8 cellular contexts compared by ENCODE assay signal in the genomic region with DNA sequence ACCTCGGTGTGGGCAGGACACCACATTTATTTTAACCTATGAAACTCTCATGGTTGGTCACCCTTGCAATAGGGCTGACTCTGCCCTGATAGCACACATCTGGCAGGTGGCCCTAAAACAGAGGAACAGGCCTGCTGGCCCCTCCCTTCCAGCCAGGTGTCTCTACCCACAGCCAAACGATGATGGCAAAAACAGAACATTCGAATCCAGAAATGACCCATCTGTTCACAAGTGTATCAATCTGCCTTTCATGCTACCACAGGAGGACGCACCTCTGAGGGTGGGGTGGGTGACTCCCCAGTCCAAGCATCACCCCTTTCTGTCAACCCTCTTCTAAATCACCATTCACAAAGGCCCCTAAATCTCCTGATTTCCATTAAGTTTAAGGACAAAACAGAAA.
DNase-seq lines count a peak whose midpoint lies in the region; ATAC-seq, FAIRE-seq and TF ChIP-seq lines count a peak whose summit lies in the region.

No MANE protein-coding gene starts in this region.

- H3K36me3 Mint-ChIP-seq in natural killer cell (peaks cover 11% of the 10 kb centered on the region), endothelial cell (ENCODE audit: low read depth, unreplicated experiment) (peaks cover 68% of the 10 kb centered on the region)

- H3K27me3 Mint-ChIP-seq in natural killer cell (ENCODE audit: low read depth in 2 of 2) (no peaks in the 10 kb centered on the region), endothelial cell (ENCODE audit: unreplicated experiment) (peaks cover 12% of the 10 kb centered on the region)

- peak; percentile 48 for ATAC-seq in GM18517 (IDR thresholded peaks at IDR 0.05; ENCODE audit: unreplicated experiment)
- ATAC-seq in GM21528 (IDR thresholded peaks at IDR 0.05; ENCODE audit: low FRiP score, unreplicated experiment) = peak; percentile 52
- no peak for ATAC-seq in natural killer cell
- ATAC-seq in right lobe of liver = no peak

- H3K4me1 ChIP-seq in Karpas-422 (ENCODE audit: low read length) (peaks cover 70% of the 10 kb centered on the region), right lobe of liver (peaks cover 0 to 7% (median 0%) of the 10 kb centered on the region in 4 donors)

- peak overlapping the region; percentile 60 for H3K9ac ChIP-seq in Karpas-422 (ENCODE audit: low read length)

- peak overlapping the region; percentile 86 for H3K4me3 Mint-ChIP-seq in natural killer cell
- H3K4me3 Mint-ChIP-seq in endothelial cell (ENCODE audit: unreplicated experiment) = no peak overlapping the region

- H3K9me3 Mint-ChIP-seq in natural killer cell = no peaks in the 10 kb centered on the region
- no peaks in the 10 kb centered on the region for H3K9me3 Mint-ChIP-seq in endothelial cell (ENCODE audit: unreplicated experiment)

- 51% methylated on average over 3 of the region's 4 CpGs for WGBS in right lobe of liver (ENCODE audit: insufficient coverage, low coverage, low lambda C conversion rate, missing lambda C conversion rate)

- no peaks in the 10 kb centered on the region for H3K9me2 ChIP-seq in Karpas-422 (replicated peaks; ENCODE audit: insufficient read depth, low read length)

- H3K27ac ChIP-seq in Karpas-422 (ENCODE audit: low read length) (peak overlapping the region; percentile 98), right lobe of liver (peak overlapping the region in 1 of 3 donors; percentile 2)

- no peak for FAIRE-seq in RCC 7860 (lab: Jason Lieb, UNC)

- H3K4me3 ChIP-seq in Karpas-422 (ENCODE audit: low read length) = peak overlapping the region; percentile 42
- no peak overlapping the region for H3K4me3 ChIP-seq in right lobe of liver

- intact Hi-C loops in natural killer cell (cut with micrococcal nuclease) = no loop called here
- intact Hi-C loops in right lobe of liver (cut with DNase I) = no loop called here
- intact Hi-C loops in posterior vena cava (cut with DNase I) = loop anchor here (10.0 kb wide), 2 partner anchors 46 to 174 kb away; no protein-coding TSS in a partner anchor

- peak overlapping the region; percentile 76 for H3K4me2 ChIP-seq in Karpas-422 (ENCODE audit: low read depth, low read length, poor library complexity, severe bottlenecking)

- H3K27ac Mint-ChIP-seq in natural killer cell (peak overlapping the region; percentile 98 to 99), endothelial cell (ENCODE audit: unreplicated experiment) (no peak overlapping the region)

- H2AFZ ChIP-seq in Karpas-422 (ENCODE audit: low read length) = no peak overlapping the region

- no peaks in the 10 kb centered on the region for H3K27me3 ChIP-seq in Karpas-422 (ENCODE audit: low read length)
- no peaks in the 10 kb centered on the region for H3K27me3 ChIP-seq in right lobe of liver

- peaks cover 99% of the 10 kb centered on the region in 2 donors for H3K4me1 Mint-ChIP-seq in natural killer cell
- H3K4me1 Mint-ChIP-seq in endothelial cell (ENCODE audit: unreplicated experiment) = peaks cover 49% of the 10 kb centered on the region

- peak; percentile 90 for DNase-seq in Karpas-422
- no peak for DNase-seq in natural killer cell
- no peak for DNase-seq in RCC 7860 (ENCODE audit: low spot score)
- no peak for DNase-seq in endothelial cell (ENCODE audit: low spot score)
- DNase-seq in right lobe of liver = no peak
- DNase-seq in posterior vena cava (ENCODE audit: low spot score) = no peak

- H3K79me2 ChIP-seq in Karpas-422 (ENCODE audit: low read length) = peaks cover 46% of the 10 kb centered on the region

- H3K9me3 ChIP-seq in Karpas-422 (ENCODE audit: low read length) (no peaks in the 10 kb centered on the region), right lobe of liver (no peaks in the 10 kb centered on the region)

- TF ChIP-seq CTCF in natural killer cell (IDR thresholded peaks at IDR 0.05) (no peak), endothelial cell (IDR thresholded peaks at IDR 0.05; ENCODE audit: unreplicated experiment) (no peak), right lobe of liver (IDR thresholded peaks at IDR 0.05) (no peak)

- TF ChIP-seq POLR2A in right lobe of liver (IDR thresholded peaks at IDR 0.05) = no peak

- H3K36me3 ChIP-seq in Karpas-422 (ENCODE audit: insufficient read depth, low read length) (peaks cover 21% of the 10 kb centered on the region), right lobe of liver (no peaks in the 10 kb centered on the region)

- peaks cover 12% of the 10 kb centered on the region; the same call in 1 of the 2 replicates for H4K20me1 ChIP-seq in Karpas-422 (ENCODE audit: insufficient read depth, low read depth, low read length)

Comparison
In these comparisons a context has a peak if more than half of its experiments do, and no peak if none do; other contexts are left out.
1. ATAC-seq: peak in GM18517 (single experiment) and GM21528 (single experiment); none in natural killer cell (0 of 3) and right lobe of liver (0 of 4).
2. intact Hi-C loops: an anchor here in posterior vena cava (10.0 kb wide); none called in natural killer cell and right lobe of liver.